8 cellular contexts compared by ENCODE assay signal in genomic region chr15:50908209-50909043, GRCh38. TPM values are rescaled to one million over a fixed set of nuclear protein-coding genes. Genes with fewer than 3 reads are reported as not detected.
DNase-seq lines count a peak whose midpoint lies in the region; ATAC-seq and TF ChIP-seq lines count a peak whose summit lies in the region.

TSS of gene AP4E1 (plus strand) at chr15:50908683. CDS start at chr15:50908779, 96 bp downstream.

- peak; percentile 37 for ATAC-seq in HG03457 (IDR thresholded peaks at IDR 0.05; ENCODE audit: unreplicated experiment)
- ATAC-seq in activated CD4-positive, alpha-beta T cell treated with anti-CD3 and anti-CD28 coated beads for 36 hours, result peak; percentile 62

- peak within 1 kb of the TSS; percentile 87 for H3K4me3 Mint-ChIP-seq in activated CD4-positive, alpha-beta T cell treated with anti-CD3 and anti-CD28 coated beads for 36 hours

- peak within 1 kb of the TSS; percentile 97 for H3K27ac Mint-ChIP-seq in activated CD4-positive, alpha-beta T cell treated with anti-CD3 and anti-CD28 coated beads for 36 hours

- DNase-seq in C1 segment of cervical spinal cord (lab: John Stamatoyannopoulos, UW) (peak; percentile 57 to 95 (median 88)), GM19240 (ENCODE audit: insufficient read length, low spot score) (peak; percentile 25), NCI-H524 (lab: John Stamatoyannopoulos, UW) (peak; percentile 87 to 92), choroid plexus epithelial cell (ENCODE audit: low read depth) (peak; percentile 95), kidney tubule cell (ENCODE audit: low spot score) (peak; percentile 93)
- peak; percentile 96 for DNase-seq in activated CD4-positive, alpha-beta T cell treated with anti-CD3 and anti-CD28 coated beads for 36 hours
- DNase-seq in stimulated activated CD4-positive, alpha-beta T cell treated with anti-CD3 and anti-CD28 coated beads, Interleukin-1b, Interleukin-23, amount 100 ng/mL, for 1 hour (ENCODE audit: low read depth in 2 of 2), result peak; percentile 87 to 91

- H3K36me3 Mint-ChIP-seq in activated CD4-positive, alpha-beta T cell treated with anti-CD3 and anti-CD28 coated beads for 36 hours (ENCODE audit: low read depth), result peaks cover 21% of the 10 kb centered on the region

- POLR2A ChIA-PET in activated CD4-positive, alpha-beta T cell treated with anti-CD3 and anti-CD28 coated beads for 36 hours (lab: Charles Lee), result interaction anchor here (1.0 kb wide), 1 partner anchor 222 kb away, joined by 5 read pairs; the partner anchor contains the start of gene TRPM7

- no peaks in the 10 kb centered on the region for H3K27me3 Mint-ChIP-seq in activated CD4-positive, alpha-beta T cell treated with anti-CD3 and anti-CD28 coated beads for 36 hours

- H3K4me3 ChIP-seq in choroid plexus epithelial cell (ENCODE audit: low read depth, low read length), result peak within 1 kb of the TSS; percentile 94

- H3K9me3 Mint-ChIP-seq in activated CD4-positive, alpha-beta T cell treated with anti-CD3 and anti-CD28 coated beads for 36 hours (ENCODE audit: low read depth), result no peaks in the 10 kb centered on the region

- intact Hi-C loops in activated CD4-positive, alpha-beta T cell treated with anti-CD3 and anti-CD28 coated beads for 36 hours (cut with DNase I, micrococcal nuclease), result loop anchor here (1.0 to 10.0 kb wide), 11 partner anchors 222 to 1751 kb away; partner anchors contain the start of genes SLC27A2 (in 2 of the 2), COPS2 (in 1 of the 2), DTWD1 (in 1 of the 2) and FAM227B (in 1 of the 2)

- CTCF ChIA-PET in activated CD4-positive, alpha-beta T cell treated with anti-CD3 and anti-CD28 coated beads for 36 hours (lab: Charles Lee), result interaction anchor here (0.5 to 2.3 kb wide), 10 partner anchors 27 to 726 kb away, joined by 3 to 8 read pairs (median 3); partner anchors contain the start of gene SLC27A2

- H3K4me1 Mint-ChIP-seq in activated CD4-positive, alpha-beta T cell treated with anti-CD3 and anti-CD28 coated beads for 36 hours, result peaks cover 25% of the 10 kb centered on the region

- TF ChIP-seq CTCF in choroid plexus epithelial cell (conservative IDR thresholded peaks at IDR 0.05; ENCODE audit: low read depth, low read length), result peak; percentile 90

RNA-seq across cellular contexts. Expression of gene AP4E1, which starts in this region (rescaled TPM):
- 10 to 100 TPM in 1 of 2 experiments, 1 to 10 TPM in 1; 9.0 to 13.1 TPM for total RNA-seq in activated CD4-positive, alpha-beta T cell treated with anti-CD3 and anti-CD28 coated beads for 36 hours

Comparison
In these comparisons a context has a peak if more than half of its experiments do, and no peak if none do; other contexts are left out.
1. Peak in every context shown above with its lines: DNase-seq, ATAC-seq and H3K4me3 ChIP-seq.
2. DNase-seq: peak in every context shown above with its lines; median percentile 96 in activated CD4-positive, alpha-beta T cell treated with anti-CD3 and anti-CD28 coated beads for 36 hours; 95 in choroid plexus epithelial cell; 93 in kidney tubule cell; 90 in NCI-H524; 89 in stimulated activated CD4-positive, alpha-beta T cell treated with anti-CD3 and anti-CD28 coated beads, Interleukin-1b, Interleukin-23, amount 100 ng/mL, for 1 hour; 88 in C1 segment of cervical spinal cord; 25 in GM19240.